Comparison of ENCODE assay signal across 17 cellular contexts in genomic region chrX:19568422-19568821, GRCh38. TPM values are rescaled to one million over a fixed set of nuclear protein-coding genes. Genes with fewer than 3 reads are reported as not detected.
"Had no signal": no experiment of that assay in that cellular context is flagged by ENCODE, and none has a peak within 500 bp of the region (broad histone marks: within the 10 kb centered on the region; RNA-seq: fewer than 3 reads in every experiment).

No MANE protein-coding gene starts in this region.

- H3K27me3 ChIP-seq: ascending aorta, colonic mucosa, esophagus muscularis mucosa, spleen, upper lobe of left lung had no signal

- ATAC-seq: left colon; lower lobe of right lung; mucosa of descending colon; stimulated activated naive CD8-positive, alpha-beta T cell treated with anti-CD3 and anti-CD28 coated beads, Interleukin-15, Interleukin-2, amounts not matched to agents 100 U/mL and 50 U/mL, for 24 hours had no signal

- H3K4me1 ChIP-seq: adrenal gland, ascending aorta, colonic mucosa, esophagus muscularis mucosa had no signal

- H3K27ac ChIP-seq: adrenal gland, ascending aorta, colonic mucosa, esophagus muscularis mucosa, lower lobe of right lung, parathyroid adenoma, spleen, upper lobe of left lung had no signal

- H3K9me3 ChIP-seq: adrenal gland, ascending aorta, colonic mucosa, esophagus muscularis mucosa, lower lobe of right lung, mucosa of descending colon, spleen, upper lobe of left lung had no signal

- H3K36me3 ChIP-seq: adrenal gland, ascending aorta, colonic mucosa, esophagus muscularis mucosa had no signal

- H3K4me3 ChIP-seq: adrenal gland, ascending aorta, colonic mucosa, esophagus muscularis mucosa, lower lobe of right lung, mucosa of descending colon, spleen, upper lobe of left lung had no signal

- DNase-seq: activated gamma-delta T cell; adrenal gland; colonic mucosa; left colon; lower lobe of right lung; mesendoderm; mucosa of descending colon; nephron progenitor cell; spleen; stimulated activated CD4-positive, alpha-beta T cell treated with anti-CD3 and anti-CD28 coated beads, Interleukin-4, amount 100 ng/mL, for 24 hours; stimulated activated naive CD8-positive, alpha-beta T cell treated with anti-CD3 and anti-CD28 coated beads, Interleukin-15, Interleukin-2, amounts not matched to agents 100 U/mL and 50 U/mL, for 24 hours; T-helper 9 cell; upper lobe of left lung had no signal

RNA-seq across cellular contexts. Expression of gene MAP3K15, which starts 53.1 kb away (rescaled TPM):
- total RNA-seq: subcutaneous adipose tissue had no signal
